ENCODE assay signal across 13 cellular contexts in genomic region chr7:132066776-132067175, GRCh38.
DNase-seq lines count a peak whose midpoint lies in the region; ATAC-seq, FAIRE-seq and TF ChIP-seq lines count a peak whose summit lies in the region.
"Had no signal": no experiment of that assay in that cellular context is flagged by ENCODE, and none has a peak within 500 bp of the region (broad histone marks: within the 10 kb centered on the region; RNA-seq: fewer than 3 reads in every experiment).

No MANE protein-coding gene starts in this region.

- no peak overlapping the region for H2AFZ ChIP-seq in PC-9
- H2AFZ ChIP-seq in HepG2 (ENCODE audit: low read length): no peak overlapping the region

- peaks cover 3% of the 10 kb centered on the region for H3K9me3 Mint-ChIP-seq in Calu3 (ENCODE audit: low read depth, unreplicated experiment)
- no peaks in the 10 kb centered on the region for H3K9me3 Mint-ChIP-seq in T-helper 2 cell treated with Interferon-gamma antibody and Interleukin-4, amounts not matched to agents 5 μg/mL and 100 μg/mL, for 36 hours

- in situ Hi-C loops in HepG2 (cut with HindIII; ENCODE audit: extremely low pct_ligation_motif_present, low pct_unique_long_range_greater_than_20kb): loop anchor here (25.0 kb wide), 1 partner anchor 379 kb away; no protein-coding TSS in a partner anchor

- peaks cover 7% of the 10 kb centered on the region for H3K27me3 Mint-ChIP-seq in Calu3 (ENCODE audit: unreplicated experiment)
- peaks cover 2% of the 10 kb centered on the region for H3K27me3 Mint-ChIP-seq in T-helper 2 cell treated with Interferon-gamma antibody and Interleukin-4, amounts not matched to agents 5 μg/mL and 100 μg/mL, for 36 hours (ENCODE audit: low read depth)
- H3K27me3 Mint-ChIP-seq: T-helper 17 cell had no signal

- no peak overlapping the region for H3K9ac ChIP-seq in HepG2 (ENCODE audit: insufficient read depth, low read depth, low read length)
- H3K9ac ChIP-seq: BLaER1 treated with 17β-estradiol and CSF1 and Interleukin-3, amounts not matched to agents 10 nM and 100 nM had no signal

- POLR2A ChIA-PET in PC-9 (lab: Charles Lee; ENCODE audit: unreplicated experiment) (no interaction called here), HepG2 (lab: Yijun Ruan, JAX) (no interaction called here)

- 0 out of 2 replicates have a peak overlapping the region, but pooled peaks have one; percentile 50 for H3K4me2 ChIP-seq in PC-9
- H3K4me2 ChIP-seq in HepG2 (ENCODE audit: low read depth, low read length): no peak overlapping the region
- H3K4me2 ChIP-seq: BLaER1 treated with 17β-estradiol and CSF1 and Interleukin-3, amounts not matched to agents 10 nM and 100 nM had no signal

- CTCF ChIA-PET in PC-9 (lab: Charles Lee) (no interaction called here), Calu3 (lab: Charles Lee) (no interaction called here), HepG2 (lab: Yijun Ruan, JAX; ENCODE audit: low intra/inter-chr PET ratio, low total read pairs) (no interaction called here)

- DNase-seq in AG08395 (ENCODE audit: low spot score) (peak; percentile 40), PC-9 (no peak), foreskin fibroblast (peak; percentile 38 to 67), posterior cingulate gyrus (peak in 8 of 10 donors; percentile 21 to 89 (median 35)), Calu3 (no peak), HepG2 (ENCODE audit: low spot score) (no peak)
- no peak for DNase-seq in T-helper 2 cell treated with Interferon-gamma antibody and Interleukin-4, amounts not matched to agents 5 μg/mL and 100 μg/mL, for 36 hours (ENCODE audit: low spot score)
- DNase-seq: effector CD8-positive, alpha-beta T cell; NCI-H345; stimulated activated CD4-positive, alpha-beta T cell treated with anti-CD3 and anti-CD28 coated beads, Interleukin-4, amount 100 ng/mL, for 1 hour; T-helper 17 cell had no signal

- BruUV-seq in PC-9 (replicated peaks; lab: Mats Ljungman, UMichigan) (no TSS peak), Calu3 (replicated peaks; lab: Mats Ljungman, UMichigan) (no TSS peak), HepG2 (replicated peaks; lab: Mats Ljungman, UMichigan) (no TSS peak)

- intact Hi-C loops in PC-9 (cut with micrococcal nuclease; ENCODE audit: unreplicated experiment): loop anchor here (5.0 kb wide), 1 partner anchor 119 kb away; no protein-coding TSS in a partner anchor
- intact Hi-C loops in posterior cingulate gyrus (cut with DNase I): no loop called here
- intact Hi-C loops in Calu3 (cut with micrococcal nuclease; ENCODE audit: unreplicated experiment): no loop called here
- intact Hi-C loops in HepG2 (cut with micrococcal nuclease; ENCODE audit: unreplicated experiment): no loop called here

- H3K27me3 ChIP-seq in PC-9 (ENCODE audit: insufficient read depth, low read depth): no peaks in the 10 kb centered on the region
- H3K27me3 ChIP-seq in HepG2 (ENCODE audit: control insufficient read depth in 1 of 2, insufficient read depth in 2 of 2, low read length in 2 of 2): peaks cover 0 to 15% of the 10 kb centered on the region in 2 experiments; a peak in 2 of 5 replicates
- H3K27me3 ChIP-seq: BLaER1 treated with 17β-estradiol and CSF1 and Interleukin-3, amounts not matched to agents 10 nM and 100 nM had no signal

- no peaks in the 10 kb centered on the region for H3K9me2 ChIP-seq in PC-9 (ENCODE audit: insufficient read depth)

- whole genome bisulfite sequencing in HepG2 (ENCODE audit: low lambda C conversion rate): 52% methylated on average over 8 of the region's 12 CpGs

- no peak for FAIRE-seq in HepG2 (lab: Jason Lieb, UNC)

- no peaks in the 10 kb centered on the region for H3K36me3 ChIP-seq in PC-9 (ENCODE audit: low read depth)
- no peaks in the 10 kb centered on the region for H3K36me3 ChIP-seq in HepG2 (replicated peaks in 1 of 2; ENCODE audit: control insufficient read depth in 1 of 2, insufficient read depth in 2 of 2, low read length in 2 of 2)
- H3K36me3 ChIP-seq: BLaER1 treated with 17β-estradiol and CSF1 and Interleukin-3, amounts not matched to agents 10 nM and 100 nM had no signal

- H3K4me1 ChIP-seq in PC-9 (replicated peaks; ENCODE audit: insufficient read depth): peaks cover 23% of the 10 kb centered on the region
- H3K4me1 ChIP-seq in HepG2 (ENCODE audit: insufficient read depth, low read length): no peaks in the 10 kb centered on the region
- H3K4me1 ChIP-seq: BLaER1 treated with 17β-estradiol and CSF1 and Interleukin-3, amounts not matched to agents 10 nM and 100 nM had no signal

- H3K4me3 ChIP-seq in PC-9 (no peak overlapping the region), foreskin fibroblast (ENCODE audit: low read depth in 1 of 2, low read length in 2 of 2) (no peak overlapping the region), HepG2 (replicated peaks in 1 of 3; ENCODE audit: insufficient read depth in 1 of 3, low read depth in 2 of 3, low read length in 3 of 3) (no peak overlapping the region)
- H3K4me3 ChIP-seq: BLaER1 treated with 17β-estradiol and CSF1 and Interleukin-3, amounts not matched to agents 10 nM and 100 nM had no signal

- H3K27ac Mint-ChIP-seq in Calu3 (ENCODE audit: unreplicated experiment): no peak overlapping the region
- H3K27ac Mint-ChIP-seq in T-helper 2 cell treated with Interferon-gamma antibody and Interleukin-4, amounts not matched to agents 5 μg/mL and 100 μg/mL, for 36 hours: no peak overlapping the region
- H3K27ac Mint-ChIP-seq: T-helper 17 cell had no signal

- no peaks in the 10 kb centered on the region for H4K20me1 ChIP-seq in PC-9 (ENCODE audit: insufficient read depth)
- no peaks in the 10 kb centered on the region for H4K20me1 ChIP-seq in HepG2 (ENCODE audit: insufficient read depth, low read length)
- H4K20me1 ChIP-seq: BLaER1 treated with 17β-estradiol and CSF1 and Interleukin-3, amounts not matched to agents 10 nM and 100 nM had no signal

- H3K79me2 ChIP-seq in PC-9 (ENCODE audit: low read depth) (no peaks in the 10 kb centered on the region), HepG2 (ENCODE audit: insufficient read depth, low read length) (no peaks in the 10 kb centered on the region)

- H3F3A ChIP-seq in PC-9 (ENCODE audit: insufficient read depth, low read depth): peaks cover 21% of the 10 kb centered on the region

- H3K4me1 Mint-ChIP-seq in Calu3 (ENCODE audit: low read depth, unreplicated experiment): peaks cover 8% of the 10 kb centered on the region
- H3K4me1 Mint-ChIP-seq in T-helper 2 cell treated with Interferon-gamma antibody and Interleukin-4, amounts not matched to agents 5 μg/mL and 100 μg/mL, for 36 hours (ENCODE audit: low read depth): no peaks in the 10 kb centered on the region
- H3K4me1 Mint-ChIP-seq: T-helper 17 cell had no signal

- ATAC-seq in HepG2 (no peak), HG02588 (IDR thresholded peaks at IDR 0.05; ENCODE audit: unreplicated experiment) (no peak)
- ATAC-seq: T-helper 17 cell had no signal

- H3K4me3 Mint-ChIP-seq in Calu3 (ENCODE audit: low read depth, unreplicated experiment): no peak overlapping the region
- H3K4me3 Mint-ChIP-seq in T-helper 2 cell treated with Interferon-gamma antibody and Interleukin-4, amounts not matched to agents 5 μg/mL and 100 μg/mL, for 36 hours: no peak overlapping the region
- H3K4me3 Mint-ChIP-seq: T-helper 17 cell had no signal

- H3K27ac ChIP-seq in PC-9 (peak overlapping the region; percentile 70; the same call in 1 of the 2 replicates), HepG2 (ENCODE audit: extremely low read length, insufficient read depth, low read length) (no peak overlapping the region)
- H3K27ac ChIP-seq: BLaER1 treated with 17β-estradiol and CSF1 and Interleukin-3, amounts not matched to agents 10 nM and 100 nM had no signal

- TF ChIP-seq RAD21 in HepG2 (CRISPR knock-in tag; IDR thresholded peaks at IDR 0.05): no peak

- TF ChIP-seq CTCF in PC-9 (conservative IDR thresholded peaks at IDR 0.05) (no peak), foreskin fibroblast (IDR thresholded peaks at IDR 0.05; ENCODE audit: low read depth, low read length) (no peak), Calu3 (IDR thresholded peaks at IDR 0.05; ENCODE audit: unreplicated experiment) (no peak), HepG2 (CRISPR knock-in tag; IDR thresholded peaks at IDR 0.05) (no peak)

- peaks cover 3% of the 10 kb centered on the region; the same call in 1 of the 2 replicates for H3K9me3 ChIP-seq in PC-9 (ENCODE audit: insufficient read depth, low read depth)
- H3K9me3 ChIP-seq in HepG2 (ENCODE audit: low read length): no peaks in the 10 kb centered on the region

- no peak for TF ChIP-seq POLR2A in HepG2 (IDR thresholded peaks at IDR 0.05; ENCODE audit: insufficient read depth in 1 of 2, low read depth in 2 of 2, low read length in 2 of 2)

- TF ChIP-seq EP300 in HepG2 (IDR thresholded peaks at IDR 0.05; ENCODE audit: low read depth in 2 of 2, low read length in 2 of 2) (no peak), HepG2 (CRISPR knock-in tag; IDR thresholded peaks at IDR 0.05; ENCODE audit: borderline replicate concordance) (no peak)

- H3K36me3 Mint-ChIP-seq in Calu3 (ENCODE audit: insufficient read depth, unreplicated experiment): no peaks in the 10 kb centered on the region
- H3K36me3 Mint-ChIP-seq in T-helper 2 cell treated with Interferon-gamma antibody and Interleukin-4, amounts not matched to agents 5 μg/mL and 100 μg/mL, for 36 hours (ENCODE audit: low read depth): no peaks in the 10 kb centered on the region

TF ChIP-seq in HepG2, 621 proteins besides CTCF, POLR2A, EP300 and RAD21:
- no peak for TF ChIP-seq PCBP1 (IDR thresholded peaks at IDR 0.05; ENCODE audit: borderline replicate concordance, low read depth, low read length)
- TF ChIP-seq PAX8 (CRISPR knock-in tag; IDR thresholded peaks at IDR 0.05; ENCODE audit: borderline replicate concordance): no peak
- no peak for TF ChIP-seq CHD4 (IDR thresholded peaks at IDR 0.05; ENCODE audit: borderline replicate concordance, low read length)
- TF ChIP-seq ZNF639 (CRISPR knock-in tag; conservative IDR thresholded peaks at IDR 0.05): no peak
- TF ChIP-seq ZSCAN29 (CRISPR knock-in tag; conservative IDR thresholded peaks at IDR 0.05): no peak

Comparison
In these comparisons a context has a peak if more than half of its experiments do, and no peak if none do; other contexts are left out.
1. DNase-seq: peak in AG08395 (single experiment), foreskin fibroblast (2 of 2) and posterior cingulate gyrus (8 of 10); none in PC-9 (0 of 2), Calu3 (single experiment), T-helper 2 cell treated with Interferon-gamma antibody and Interleukin-4, amounts not matched to agents 5 μg/mL and 100 μg/mL, for 36 hours (single experiment) and HepG2 (single experiment).